Comparison of ENCODE assay signal across 21 cellular contexts in the genomic region with DNA sequence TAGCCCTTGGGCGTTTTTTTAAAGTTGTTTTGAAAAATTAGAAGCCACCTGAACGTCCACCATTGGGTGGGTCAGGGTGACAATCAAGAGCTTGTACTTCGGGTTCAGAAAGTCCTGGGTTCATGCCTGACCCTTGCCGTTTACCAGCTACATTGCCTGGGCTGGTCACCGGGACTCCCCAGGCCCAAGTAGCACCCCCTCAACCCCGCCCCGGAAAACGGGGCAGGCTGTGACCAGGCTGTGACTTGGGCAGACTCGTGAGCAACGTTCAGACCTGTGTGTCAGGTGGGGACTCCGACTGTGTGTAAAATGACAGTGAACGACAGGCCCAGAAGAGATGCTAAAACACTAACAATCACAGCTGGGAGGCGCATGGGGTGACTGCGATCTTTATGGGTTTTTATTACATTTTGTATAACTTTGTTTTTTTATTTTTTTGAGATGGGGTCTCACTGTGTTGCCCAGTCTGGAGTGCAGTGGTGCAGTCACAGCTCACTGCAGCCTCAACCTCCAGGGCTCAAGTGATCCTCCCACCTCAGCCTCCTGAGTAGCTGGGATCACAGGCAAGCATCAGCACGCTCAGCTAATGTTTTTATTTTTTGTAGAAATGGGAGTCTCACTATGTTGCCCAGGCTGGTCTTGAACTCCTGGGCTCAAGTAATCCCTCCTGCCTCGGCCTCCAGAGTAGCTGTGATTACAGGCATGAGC. TPM values are rescaled to one million over a fixed set of nuclear protein-coding genes. Genes with fewer than 3 reads are reported as not detected.
DNase-seq lines count a peak whose midpoint lies in the region; ATAC-seq and TF ChIP-seq lines count a peak whose summit lies in the region.
"Had no signal": no experiment of that assay in that cellular context is flagged by ENCODE, and none has a peak within 500 bp of the region (broad histone marks: within the 10 kb centered on the region; RNA-seq: fewer than 3 reads in every experiment).

No MANE protein-coding gene starts in this region.

- intact Hi-C loops in prostate gland (cut with DNase I), result no loop called here

- no peaks in the 10 kb centered on the region for H3K36me3 Mint-ChIP-seq in WTC11
- H3K36me3 Mint-ChIP-seq: CD14-positive monocyte; CD8-positive, alpha-beta memory T cell had no signal

- no peak for DNase-seq in WTC11 (ENCODE audit: low spot score)
- DNase-seq in prostate gland (ENCODE audit: low spot score), result no peak
- no peak for DNase-seq in HPDE6-E6E7 (ENCODE audit: extremely low spot score)
- DNase-seq in NCI-H69 (lab: John Stamatoyannopoulos, UW), result no peak
- DNase-seq: 8988T; ACHN; AML-193; BE2C; CD4-positive, alpha-beta T cell; CD8-positive, alpha-beta memory T cell; DMS 273 treated with DMSO at 0.1 percent for 48 hours; DMS79 treated with DMSO at 0.1 percent for 48 hours; GF-D8; GOT3 had no signal

- no peak overlapping the region for H3K27ac ChIP-seq in HEK293 (ENCODE audit: extremely low read depth, low read depth, low read length)
- peak overlapping the region; percentile 14 to 75 for H3K27ac ChIP-seq in prostate gland
- H3K27ac ChIP-seq: A549; BLaER1 treated with 17β-estradiol and CSF1 and Interleukin-3, amounts not matched to agents 10 nM and 100 nM had no signal

- H3K9me3 Mint-ChIP-seq in WTC11, result no peaks in the 10 kb centered on the region
- H3K9me3 Mint-ChIP-seq: CD14-positive monocyte; CD4-positive, alpha-beta T cell; CD8-positive, alpha-beta memory T cell had no signal

- H3K4me1 ChIP-seq in HEK293 (ENCODE audit: control insufficient read depth, insufficient read depth, low read length) (no peaks in the 10 kb centered on the region), prostate gland (replicated peaks) (peaks cover 6% of the 10 kb centered on the region)
- H3K4me1 ChIP-seq: A549, BE2C, HAP-1 had no signal

- H3K27me3 Mint-ChIP-seq in WTC11 (ENCODE audit: low read depth), result no peaks in the 10 kb centered on the region
- H3K27me3 Mint-ChIP-seq: CD4-positive, alpha-beta T cell had no signal

- CTCF ChIA-PET in HEK293 (lab: Yijun Ruan, JAX), result interaction anchor here (0.6 to 1.0 kb wide), 4 partner anchors 7 to 150 kb away, joined by 3 to 5 read pairs (median 4); no protein-coding TSS in a partner anchor
- CTCF ChIA-PET in WTC11 (lab: Charles Lee), result interaction anchor here (1.0 to 2.6 kb wide), 2 partner anchors 25 to 171 kb away, joined by 4 to 17 read pairs; no protein-coding TSS in a partner anchor

- no peaks in the 10 kb centered on the region for H3K27me3 ChIP-seq in prostate gland (replicated peaks; ENCODE audit: insufficient read depth)
- H3K27me3 ChIP-seq: BE2C; BLaER1 treated with 17β-estradiol and CSF1 and Interleukin-3, amounts not matched to agents 10 nM and 100 nM had no signal

- 72% methylated on average over 16 of the region's 16 CpGs for WGBS in prostate gland

- peaks cover 0 to 26% of the 10 kb centered on the region in 2 experiments; a peak in 2 of 3 replicates for H3K36me3 ChIP-seq in HEK293 (ENCODE audit: control insufficient read depth in 2 of 2, insufficient read depth in 1 of 2, low read length in 2 of 2)
- no peaks in the 10 kb centered on the region for H3K36me3 ChIP-seq in prostate gland
- H3K36me3 ChIP-seq: BE2C, HAP-1 had no signal

- H3K4me1 Mint-ChIP-seq in WTC11, result 0 out of 2 replicates have a peak, but pooled peaks cover 3% of the 10 kb centered on the region
- H3K4me1 Mint-ChIP-seq: CD14-positive monocyte had no signal

- ATAC-seq in WTC11, result no peak
- ATAC-seq in esophagus mucosa, result peak; percentile 27
- ATAC-seq in GM18858 (IDR thresholded peaks at IDR 0.05; ENCODE audit: unreplicated experiment), result no peak
- ATAC-seq: A549 had no signal

- no peak overlapping the region for H3K4me3 Mint-ChIP-seq in WTC11
- H3K4me3 Mint-ChIP-seq: CD14-positive monocyte; CD4-positive, alpha-beta T cell had no signal

- TF ChIP-seq POLR2A in prostate gland (IDR thresholded peaks at IDR 0.05), result no peak

- H3K4me3 ChIP-seq in HEK293 (ENCODE audit: low read depth, low read length), result no peak overlapping the region
- no peak overlapping the region for H3K4me3 ChIP-seq in prostate gland
- H3K4me3 ChIP-seq: A549; BLaER1 treated with 17β-estradiol and CSF1 and Interleukin-3, amounts not matched to agents 10 nM and 100 nM; HAP-1 had no signal

- POLR2A ChIA-PET in HEK293 (lab: Yijun Ruan, JAX), result no interaction called here
- POLR2A ChIA-PET in WTC11 (lab: Charles Lee), result no interaction called here

- TF ChIP-seq CTCF in HEK293 (tag by site-specific recombination; IDR thresholded peaks at IDR 0.05) (no peak), WTC11 (IDR thresholded peaks at IDR 0.05) (no peak), prostate gland (IDR thresholded peaks at IDR 0.05) (no peak)

- H3K27ac Mint-ChIP-seq in WTC11, result no peak overlapping the region
- H3K27ac Mint-ChIP-seq: CD14-positive monocyte; CD4-positive, alpha-beta T cell; CD8-positive, alpha-beta memory T cell had no signal

- H3K9me3 ChIP-seq in HEK293 (ENCODE audit: control insufficient read depth, insufficient read depth, low read depth, low read length), result no peaks in the 10 kb centered on the region
- H3K9me3 ChIP-seq in prostate gland, result no peaks in the 10 kb centered on the region
- H3K9me3 ChIP-seq: A549; BE2C; BLaER1 treated with 17β-estradiol and CSF1 and Interleukin-3, amounts not matched to agents 10 nM and 100 nM; HAP-1 had no signal

TF ChIP-seq in HEK293, 187 proteins besides CTCF, POLR2A, EP300 and RAD21:
- peak; percentile 99 for TF ChIP-seq ZNF121 (tag by site-specific recombination; IDR thresholded peaks at IDR 0.05)
- TF ChIP-seq, protein P1, sequence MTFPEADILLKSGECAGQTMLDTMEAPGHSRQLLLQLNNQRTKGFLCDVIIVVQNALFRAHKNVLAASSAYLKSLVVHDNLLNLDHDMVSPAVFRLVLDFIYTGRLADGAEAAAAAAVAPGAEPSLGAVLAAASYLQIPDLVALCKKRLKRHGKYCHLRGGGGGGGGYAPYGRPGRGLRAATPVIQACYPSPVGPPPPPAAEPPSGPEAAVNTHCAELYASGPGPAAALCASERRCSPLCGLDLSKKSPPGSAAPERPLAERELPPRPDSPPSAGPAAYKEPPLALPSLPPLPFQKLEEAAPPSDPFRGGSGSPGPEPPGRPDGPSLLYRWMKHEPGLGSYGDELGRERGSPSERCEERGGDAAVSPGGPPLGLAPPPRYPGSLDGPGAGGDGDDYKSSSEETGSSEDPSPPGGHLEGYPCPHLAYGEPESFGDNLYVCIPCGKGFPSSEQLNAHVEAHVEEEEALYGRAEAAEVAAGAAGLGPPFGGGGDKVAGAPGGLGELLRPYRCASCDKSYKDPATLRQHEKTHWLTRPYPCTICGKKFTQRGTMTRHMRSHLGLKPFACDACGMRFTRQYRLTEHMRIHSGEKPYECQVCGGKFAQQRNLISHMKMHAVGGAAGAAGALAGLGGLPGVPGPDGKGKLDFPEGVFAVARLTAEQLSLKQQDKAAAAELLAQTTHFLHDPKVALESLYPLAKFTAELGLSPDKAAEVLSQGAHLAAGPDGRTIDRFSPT (tag by site-specific recombination; IDR thresholded peaks at IDR 0.05), result no peak
TF ChIP-seq in HEK293: peak in this region for 1.

TF ChIP-seq in WTC11, 78 proteins besides CTCF, POLR2A, EP300 and RAD21 (continues in another document):
- no peak for TF ChIP-seq CDX4 (CRISPR knock-in tag; IDR thresholded peaks at IDR 0.05; ENCODE audit: borderline replicate concordance)
- TF ChIP-seq, protein P2, sequence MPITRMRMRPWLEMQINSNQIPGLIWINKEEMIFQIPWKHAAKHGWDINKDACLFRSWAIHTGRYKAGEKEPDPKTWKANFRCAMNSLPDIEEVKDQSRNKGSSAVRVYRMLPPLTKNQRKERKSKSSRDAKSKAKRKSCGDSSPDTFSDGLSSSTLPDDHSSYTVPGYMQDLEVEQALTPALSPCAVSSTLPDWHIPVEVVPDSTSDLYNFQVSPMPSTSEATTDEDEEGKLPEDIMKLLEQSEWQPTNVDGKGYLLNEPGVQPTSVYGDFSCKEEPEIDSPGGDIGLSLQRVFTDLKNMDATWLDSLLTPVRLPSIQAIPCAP (CRISPR knock-in tag; IDR thresholded peaks at IDR 0.05), result no peak
- TF ChIP-seq ZNF512 (CRISPR knock-in tag; IDR thresholded peaks at IDR 0.05; ENCODE audit: borderline replicate concordance), result no peak
- TF ChIP-seq E2F1 (CRISPR knock-in tag; IDR thresholded peaks at IDR 0.05), result no peak

RNA-seq across cellular contexts. Expression of gene TRMU, which starts 56.8 kb away (rescaled TPM):
- total RNA-seq in WTC11 (2021) (62.4 to 103 TPM (median 64.6 TPM) in 3 replicates), esophagus mucosa (19.8 TPM), prostate gland (10 to 100 TPM; 35.1 to 52.9 TPM)

Comparison
In these comparisons a context has a peak if more than half of its experiments do, and no peak if none do; other contexts are left out.
1. Of the 8 proteins assayed by ChIP-seq in both HEK293 and WTC11: peak only in HEK293: none; only in WTC11: none; in both: ZNF121; in neither: 7.